ENCODE assay signal across 8 cellular contexts in genomic region chr19:10501971-10502523, GRCh38. TPM values are rescaled to one million over a fixed set of nuclear protein-coding genes. Genes with fewer than 3 reads are reported as not detected.
DNase-seq lines count a peak whose midpoint lies in the region; ATAC-seq and TF ChIP-seq lines count a peak whose summit lies in the region.

No MANE protein-coding gene starts in this region.

- WGBS in ectodermal cell, 2 experiments: 6 to 7% methylated on average over 35 of the region's 35 CpGs

- intact Hi-C loops in HCT116 (cut with micrococcal nuclease): loop anchor here (5.0 kb wide), 1 partner anchor 65 kb away; the partner anchor contains the start of genes CDKN2D and KRI1
- intact Hi-C loops in activated CD4-positive, alpha-beta T cell treated with anti-CD3 and anti-CD28 coated beads, Interleukin-2, amount 10 ng/mL, durations not matched to agents 24 days and 14 days (cut with micrococcal nuclease): loop anchor here (2.0 kb wide), 2 partner anchors 81 to 153 kb away; partner anchors contain the start of genes ILF3 and PDE4A
- intact Hi-C loops in lower lobe of right lung (cut with DNase I): no loop called here

- H3K79me2 ChIP-seq in HCT116 (ENCODE audit: insufficient read depth, low read length): peaks cover 52% of the 10 kb centered on the region

- no peaks in the 10 kb centered on the region for H4K20me1 ChIP-seq in HCT116 (ENCODE audit: insufficient read depth)

- CTCF ChIA-PET in HCT116 (lab: Charles Lee): no interaction called here

- peak; percentile 69 for ATAC-seq in HCT116
- ATAC-seq in lower lobe of right lung: peak; percentile 84 to 86

- H3K36me3 Mint-ChIP-seq in activated CD4-positive, alpha-beta T cell treated with anti-CD3 and anti-CD28 coated beads, Interleukin-2, amount 10 ng/mL, durations not matched to agents 24 days and 14 days (ENCODE audit: low read depth): peaks cover 30% of the 10 kb centered on the region

- peak overlapping the region; percentile 100 for H3K9ac ChIP-seq in HCT116 (ENCODE audit: low read length)

- H3K4me1 ChIP-seq in HCT116 (ENCODE audit: control insufficient read depth in 1 of 2, insufficient read depth in 2 of 2, low read length in 2 of 2) (peaks cover 14 to 32% of the 10 kb centered on the region in 2 experiments), ectodermal cell (ENCODE audit: control insufficient read depth, insufficient read depth, low read length) (peaks cover 5% of the 10 kb centered on the region), lower lobe of right lung (peaks cover 56% of the 10 kb centered on the region)

- POLR2A ChIA-PET in HCT116 (lab: Charles Lee): no interaction called here

- no peaks in the 10 kb centered on the region for H3K9me3 ChIP-seq in HCT116 (ENCODE audit: control insufficient read depth in 1 of 2, insufficient read depth in 1 of 2, low read depth in 1 of 2, low read length in 2 of 2)
- H3K9me3 ChIP-seq in ectodermal cell (ENCODE audit: control insufficient read depth, low read length): no peaks in the 10 kb centered on the region
- H3K9me3 ChIP-seq in lower lobe of right lung: no peaks in the 10 kb centered on the region

- BruUV-seq in HCT116 (replicated peaks; lab: Mats Ljungman, UMichigan): TSS peak; percentile 66

- no peaks in the 10 kb centered on the region for H3K27me3 ChIP-seq in HCT116 (ENCODE audit: insufficient read depth, low read length)
- peaks cover 10% of the 10 kb centered on the region for H3K27me3 ChIP-seq in ectodermal cell (ENCODE audit: control insufficient read depth, insufficient read depth, low read length, poor library complexity, severe bottlenecking)
- no peaks in the 10 kb centered on the region for H3K27me3 ChIP-seq in lower lobe of right lung (ENCODE audit: low read depth)

- no peak for TF ChIP-seq RAD21 in HCT116 (IDR thresholded peaks at IDR 0.05; ENCODE audit: low read depth)

- DNase-seq in NCI-H2227 (lab: John Stamatoyannopoulos, UW; ENCODE audit: unreplicated experiment) (peak; percentile 45), NCI-H2227 treated with DMSO at 0.1 percent for 48 hours (lab: John Stamatoyannopoulos, UW) (no peak), HCT116 (ENCODE audit: low read depth, low spot score) (no peak), MV-4-11 (lab: John Stamatoyannopoulos, UW) (peak; percentile 50), lower lobe of right lung (peak; percentile 92)
- DNase-seq in activated CD4-positive, alpha-beta T cell treated with anti-CD3 and anti-CD28 coated beads, Interleukin-2, amount 10 ng/mL, durations not matched to agents 24 days and 14 days: peak; percentile 81
- peak; percentile 31 to 39 for DNase-seq in stimulated activated CD8-positive, alpha-beta memory T cell treated with anti-CD3 and anti-CD28 coated beads, Interleukin-7, amount 100 ng/mL, for 48 hours (ENCODE audit: extremely low read depth in 1 of 2, low read depth in 1 of 2)

- H3K4me3 ChIP-seq in HCT116 (replicated peaks in 1 of 2; ENCODE audit: low read depth in 1 of 2, low read length in 2 of 2): peak overlapping the region; percentile 88 to 90
- peak overlapping the region; percentile 79 for H3K4me3 ChIP-seq in ectodermal cell (ENCODE audit: insufficient read depth, low read depth, low read length)
- peak overlapping the region; percentile 85 for H3K4me3 ChIP-seq in lower lobe of right lung

- peak overlapping the region; percentile 95 for H3K4me2 ChIP-seq in HCT116 (ENCODE audit: low read length)

- H3K36me3 ChIP-seq in HCT116 (ENCODE audit: control insufficient read depth in 1 of 2, insufficient read depth in 2 of 2, low read length in 2 of 2) (peaks cover 9 to 22% of the 10 kb centered on the region in 2 experiments; a peak in 3 of 4 replicates), ectodermal cell (ENCODE audit: control insufficient read depth, insufficient read depth, low read length) (peaks cover 19% of the 10 kb centered on the region), lower lobe of right lung (peaks cover 26% of the 10 kb centered on the region)

- H3K9me2 ChIP-seq in HCT116 (ENCODE audit: insufficient read depth): no peaks in the 10 kb centered on the region

- peak overlapping the region; percentile 88 for H3K4me3 Mint-ChIP-seq in activated CD4-positive, alpha-beta T cell treated with anti-CD3 and anti-CD28 coated beads, Interleukin-2, amount 10 ng/mL, durations not matched to agents 24 days and 14 days

- no peak for TF ChIP-seq POLR2A in HCT116 (IDR thresholded peaks at IDR 0.05; ENCODE audit: borderline replicate concordance, extremely low read depth, insufficient read depth, insufficient read length)

- RAD21 ChIA-PET in HCT116 (lab: Charles Lee; ENCODE audit: low non-redundant PET in 1 of 2, low total read pairs in 2 of 2, uncharacterized antibody in 2 of 2, unreplicated experiment in 2 of 2): no interaction called here

- peak overlapping the region; percentile 92 for H3K27ac ChIP-seq in HCT116 (ENCODE audit: low read depth, low read length)
- H3K27ac ChIP-seq in ectodermal cell (ENCODE audit: insufficient read depth, low read depth, low read length, poor library complexity, severe bottlenecking): peak overlapping the region; percentile 30
- H3K27ac ChIP-seq in lower lobe of right lung: peak overlapping the region; percentile 97

- H3K4me1 Mint-ChIP-seq in activated CD4-positive, alpha-beta T cell treated with anti-CD3 and anti-CD28 coated beads, Interleukin-2, amount 10 ng/mL, durations not matched to agents 24 days and 14 days: peaks cover 41% of the 10 kb centered on the region

- no peaks in the 10 kb centered on the region for H3K27me3 Mint-ChIP-seq in activated CD4-positive, alpha-beta T cell treated with anti-CD3 and anti-CD28 coated beads, Interleukin-2, amount 10 ng/mL, durations not matched to agents 24 days and 14 days

- no peak overlapping the region for H2AFZ ChIP-seq in HCT116 (ENCODE audit: low read depth, low read length, poor library complexity, severe bottlenecking)

- TF ChIP-seq CTCF in HCT116 (IDR thresholded peaks at IDR 0.05 in 2 of 3, conservative IDR thresholded peaks at IDR 0.05 in 1 of 3; ENCODE audit: borderline replicate concordance in 1 of 3, insufficient read depth in 1 of 3, low read depth in 2 of 3, low read length in 2 of 3) (no peak), lower lobe of right lung (IDR thresholded peaks at IDR 0.05) (no peak)

- H3K9me3 Mint-ChIP-seq in activated CD4-positive, alpha-beta T cell treated with anti-CD3 and anti-CD28 coated beads, Interleukin-2, amount 10 ng/mL, durations not matched to agents 24 days and 14 days: no peaks in the 10 kb centered on the region

- H3K27ac Mint-ChIP-seq in activated CD4-positive, alpha-beta T cell treated with anti-CD3 and anti-CD28 coated beads, Interleukin-2, amount 10 ng/mL, durations not matched to agents 24 days and 14 days: peak overlapping the region; percentile 86

TF ChIP-seq in HCT116, 20 proteins besides CTCF, POLR2A, EP300 and RAD21:
- TF ChIP-seq ZFX (IDR thresholded peaks at IDR 0.05) (peak; percentile 83), POLR2AphosphoS5 (IDR thresholded peaks at IDR 0.05; ENCODE audit: low read depth, low read length) (peak; percentile 50; the same call in 1 of the 2 replicates), ELF1 (IDR thresholded peaks at IDR 0.05; ENCODE audit: borderline replicate concordance, low read depth) (no peak)

RNA-seq across cellular contexts. Expression of gene KEAP1, which starts 1.1 kb away (rescaled TPM):
- total RNA-seq in HCT116 (2021; ENCODE audit: unreplicated experiment) (75.2 TPM), lower lobe of right lung (67.5 TPM)
- 64.7 and 101 TPM in 2 replicates for polyA plus RNA-seq in HCT116 (2012)
- total RNA-seq in activated CD4-positive, alpha-beta T cell treated with anti-CD3 and anti-CD28 coated beads, Interleukin-2, amount 10 ng/mL, durations not matched to agents 24 days and 14 days: 81.0 and 82.1 TPM in 2 replicates
- 51.5 TPM for polyA plus RNA-seq in ectodermal cell (2013, experiment 1 of 4)
- polyA plus RNA-seq in ectodermal cell (2013, experiment 2 of 4): 56.5 TPM
- 41.7 TPM for polyA plus RNA-seq in ectodermal cell (2013, experiment 3 of 4)
- polyA plus RNA-seq in ectodermal cell (2013, experiment 4 of 4): 39.9 TPM

RNA-seq across cellular contexts. Expression of gene S1PR5, which starts 15.2 kb away (rescaled TPM):
- total RNA-seq in HCT116 (2021; ENCODE audit: unreplicated experiment) (4.4 TPM), lower lobe of right lung (2.4 TPM)
- 2.4 and 2.7 TPM in 2 replicates for polyA plus RNA-seq in HCT116 (2012)
- total RNA-seq in activated CD4-positive, alpha-beta T cell treated with anti-CD3 and anti-CD28 coated beads, Interleukin-2, amount 10 ng/mL, durations not matched to agents 24 days and 14 days: not detected in 2 replicates
- 1.1 TPM for polyA plus RNA-seq in ectodermal cell (2013, experiment 1 of 4)
- polyA plus RNA-seq in ectodermal cell (2013, experiment 2 of 4): 1.5 TPM
- polyA plus RNA-seq in ectodermal cell (2013, experiment 3 of 4): 0.96 TPM
- polyA plus RNA-seq in ectodermal cell (2013, experiment 4 of 4): 1.2 TPM

RNA-seq across cellular contexts. Expression of gene ATG4D, which starts 41.7 kb away (rescaled TPM):
- total RNA-seq in HCT116 (2021; ENCODE audit: unreplicated experiment): 45.4 TPM
- 48.3 and 56.9 TPM in 2 replicates for polyA plus RNA-seq in HCT116 (2012)
- total RNA-seq in activated CD4-positive, alpha-beta T cell treated with anti-CD3 and anti-CD28 coated beads, Interleukin-2, amount 10 ng/mL, durations not matched to agents 24 days and 14 days: 36.7 and 40.8 TPM in 2 replicates
- 30.4 TPM for polyA plus RNA-seq in ectodermal cell (2013, experiment 1 of 4)
- 30.2 TPM for polyA plus RNA-seq in ectodermal cell (2013, experiment 2 of 4)
- polyA plus RNA-seq in ectodermal cell (2013, experiment 3 of 4): 21.1 TPM
- polyA plus RNA-seq in ectodermal cell (2013, experiment 4 of 4): 23.8 TPM
- total RNA-seq in lower lobe of right lung: 22.9 TPM

Comparison
In these comparisons a context has a peak if more than half of its experiments do, and no peak if none do; other contexts are left out.
1. DNase-seq: peak in NCI-H2227 (single experiment), MV-4-11 (single experiment), activated CD4-positive, alpha-beta T cell treated with anti-CD3 and anti-CD28 coated beads, Interleukin-2, amount 10 ng/mL, durations not matched to agents 24 days and 14 days (single experiment), lower lobe of right lung (single experiment) and stimulated activated CD8-positive, alpha-beta memory T cell treated with anti-CD3 and anti-CD28 coated beads, Interleukin-7, amount 100 ng/mL, for 48 hours (2 of 2); none in NCI-H2227 treated with DMSO at 0.1 percent for 48 hours (single experiment) and HCT116 (single experiment).
2. H3K27ac ChIP-seq: peak in every context shown above with its lines; median percentile 97 in lower lobe of right lung; 92 in HCT116; 30 in ectodermal cell.
3. Peak in every context shown above with its lines, with median percentiles within 50 percentile points of each other: H3K4me3 ChIP-seq.